Comparison of ENCODE assay signal across 1 cellular context in genomic region chr2:205929445-205930027, GRCh38.
TF ChIP-seq lines count a peak whose summit lies in the region.

No MANE protein-coding gene starts in this region.

TF ChIP-seq in GM23338, 12 proteins besides CTCF, POLR2A, EP300 and RAD21 (continued from another document):
- no peak for TF ChIP-seq ZNF462 (CRISPR knock-in tag; IDR thresholded peaks at IDR 0.05)
- no peak for TF ChIP-seq ZNF331 (CRISPR knock-in tag; IDR thresholded peaks at IDR 0.05; ENCODE audit: low read depth)
- no peak for TF ChIP-seq POLR2AphosphoS5 (IDR thresholded peaks at IDR 0.05; ENCODE audit: low read depth)
- no peak for TF ChIP-seq NANOG (IDR thresholded peaks at IDR 0.05; ENCODE audit: borderline replicate concordance)
